10 cellular contexts compared by ENCODE assay signal in the genomic region with DNA sequence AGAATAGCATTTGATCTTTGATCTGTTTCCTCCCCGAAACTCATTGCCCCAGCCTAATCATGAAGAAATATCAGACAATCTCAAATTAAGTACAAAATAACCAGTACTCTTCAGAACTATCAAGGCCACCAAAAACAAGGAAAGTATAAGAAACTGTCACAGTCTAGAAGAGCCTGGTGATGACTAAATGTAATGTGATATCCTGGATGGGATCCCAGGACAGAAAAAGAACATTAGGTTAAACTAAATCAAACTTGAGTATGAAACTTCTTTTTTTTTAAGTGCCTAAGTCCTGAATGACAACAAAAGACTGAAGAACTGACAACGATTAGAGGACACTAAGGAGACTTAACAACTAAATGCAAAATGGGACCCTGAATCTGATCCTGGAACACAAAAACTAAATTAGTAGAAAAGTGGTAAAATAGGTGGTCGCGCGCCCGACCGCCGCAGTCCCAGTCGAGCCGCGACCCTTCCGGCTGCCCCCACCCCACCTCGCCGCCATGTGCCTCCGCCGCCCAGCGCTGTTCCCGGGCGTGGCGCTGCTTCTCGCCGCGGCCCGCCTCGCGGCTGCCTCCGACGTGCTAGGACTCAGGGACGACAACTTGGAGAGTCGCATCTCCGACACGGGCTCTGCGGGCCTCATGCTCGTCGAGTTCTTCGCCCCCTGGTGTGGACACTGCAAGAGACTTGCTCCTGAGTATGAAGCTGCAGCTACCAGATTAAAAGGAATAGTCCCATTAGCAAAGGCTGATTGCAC. TPM values are rescaled to one million over a fixed set of nuclear protein-coding genes. Genes with fewer than 3 reads are reported as not detected.
DNase-seq lines count a peak whose midpoint lies in the region; ATAC-seq and TF ChIP-seq lines count a peak whose summit lies in the region.
"Had no signal": no experiment of that assay in that cellular context is flagged by ENCODE, and none has a peak within 500 bp of the region (broad histone marks: within the 10 kb centered on the region; RNA-seq: fewer than 3 reads in every experiment).

No MANE protein-coding gene starts in this region.

- H3K4me3 ChIP-seq in astrocyte of the cerebellum (ENCODE audit: low read depth, low read length): peak overlapping the region; percentile 13
- peak overlapping the region; percentile 9 to 31 for H3K4me3 ChIP-seq in right atrium auricular region
- peak overlapping the region; percentile 52 for H3K4me3 ChIP-seq in skeletal muscle satellite cell (ENCODE audit: low read length)

- in situ Hi-C loops in astrocyte of the cerebellum (cut with HindIII; ENCODE audit: low sequenced_read_pairs): no loop called here

- H3K4me2 ChIP-seq in skeletal muscle satellite cell (ENCODE audit: low read length): peak overlapping the region; percentile 65

- H3K36me3 ChIP-seq in right atrium auricular region: no peaks in the 10 kb centered on the region
- no peaks in the 10 kb centered on the region for H3K36me3 ChIP-seq in skeletal muscle satellite cell (ENCODE audit: insufficient read depth, low read length)

- peak overlapping the region; percentile 34 for H3K9ac ChIP-seq in skeletal muscle satellite cell (ENCODE audit: low read depth, low read length)

- H3K27ac ChIP-seq in right atrium auricular region: peak overlapping the region in 1 of 2 donors; percentile 33

- no peak for ATAC-seq in HG03457 (IDR thresholded peaks at IDR 0.05; ENCODE audit: unreplicated experiment)
- ATAC-seq in GM21529 (IDR thresholded peaks at IDR 0.05; ENCODE audit: unreplicated experiment): no peak
- ATAC-seq in GM21723 (IDR thresholded peaks at IDR 0.05; ENCODE audit: unreplicated experiment): no peak

- DNase-seq in EL (peak; percentile 37), astrocyte of the cerebellum (ENCODE audit: low read depth) (peak; percentile 16), right atrium auricular region (ENCODE audit: low spot score) (no peak), activated gamma-delta T cell (lab: John Stamatoyannopoulos, UW) (no peak)
- DNase-seq: naive thymus-derived CD8-positive, alpha-beta T cell; NCI-H82 had no signal

- H3K27me3 ChIP-seq in right atrium auricular region (no peaks in the 10 kb centered on the region), skeletal muscle satellite cell (ENCODE audit: control insufficient read depth, insufficient read depth, low read length) (no peaks in the 10 kb centered on the region)

- peaks cover 0 to 10% of the 10 kb centered on the region in 2 donors for H3K4me1 ChIP-seq in right atrium auricular region
- peaks cover 25% of the 10 kb centered on the region for H3K4me1 ChIP-seq in skeletal muscle satellite cell (ENCODE audit: control insufficient read depth, insufficient read depth, low read length)

- TF ChIP-seq CTCF in astrocyte of the cerebellum (IDR thresholded peaks at IDR 0.05; ENCODE audit: low read depth, low read length, missing control alignments) (no peak), right atrium auricular region (IDR thresholded peaks at IDR 0.05) (no peak)

- no peaks in the 10 kb centered on the region for H3K9me3 ChIP-seq in right atrium auricular region
- H3K9me3 ChIP-seq in skeletal muscle satellite cell (replicated peaks; ENCODE audit: low read length): no peaks in the 10 kb centered on the region

RNA-seq across cellular contexts. Expression of gene PRKAB2, which starts 5.5 kb away (rescaled TPM):
- total RNA-seq in right atrium auricular region: 10 to 100 TPM; 13.4 to 22.6 TPM
- 12.9 and 13.3 TPM in 2 replicates for total RNA-seq in skeletal muscle satellite cell (2012; rRNA removed)

RNA-seq across cellular contexts. Expression of gene FMO5, which starts 47.3 kb away (rescaled TPM):
- 1 to 10 TPM in 1 of 2 donors, under 1 TPM in 1; 0.86 to 1.1 TPM for total RNA-seq in right atrium auricular region
- 0.25 and 0.66 TPM in 2 replicates for total RNA-seq in skeletal muscle satellite cell (2012; rRNA removed)

Comparison
In these comparisons a context has a peak if more than half of its experiments do, and no peak if none do; other contexts are left out.
1. DNase-seq: peak in EL (single experiment) and astrocyte of the cerebellum (single experiment); none in right atrium auricular region (single experiment) and activated gamma-delta T cell (single experiment).
2. Peak in every context shown above with its lines, with median percentiles within 50 percentile points of each other: H3K4me3 ChIP-seq.